8 cellular contexts compared by ENCODE assay signal in the genomic region with DNA sequence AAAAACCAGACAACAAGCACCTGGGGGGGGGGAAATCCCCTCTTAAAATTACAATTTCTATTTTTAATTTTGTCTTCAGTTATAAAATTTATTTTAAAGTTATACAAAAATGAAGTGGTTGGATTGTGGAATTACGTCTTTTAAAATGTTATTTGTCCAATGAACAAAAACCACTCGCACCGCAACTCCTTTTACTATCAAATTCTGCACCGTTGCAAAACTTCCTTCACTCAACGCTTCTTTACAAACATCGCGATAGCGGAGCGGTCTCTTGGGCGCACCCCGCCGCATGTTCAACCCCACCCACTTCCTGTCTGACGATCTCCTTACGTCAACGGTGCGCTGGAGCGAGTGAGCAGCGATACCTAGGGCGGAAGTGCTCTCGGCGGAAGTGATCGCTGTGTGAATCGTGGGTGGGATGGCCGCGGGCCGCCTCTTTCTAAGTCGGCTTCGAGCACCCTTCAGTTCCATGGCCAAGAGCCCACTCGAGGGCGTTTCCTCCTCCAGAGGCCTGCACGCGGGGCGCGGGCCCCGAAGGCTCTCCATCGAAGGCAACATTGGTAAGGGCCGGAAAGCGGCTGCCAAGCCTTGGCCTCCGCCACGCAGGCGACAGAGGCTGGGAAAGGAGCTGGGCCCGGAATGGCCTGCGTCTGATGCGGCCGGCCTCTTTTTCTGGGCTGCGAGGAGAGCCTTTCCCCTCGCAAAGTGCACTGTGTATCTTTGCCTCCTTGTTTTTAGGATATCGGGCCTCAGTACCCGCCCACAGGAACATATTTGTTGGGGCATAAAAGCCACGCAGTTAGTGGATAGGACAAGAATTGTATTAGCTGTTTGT. TPM values are rescaled to one million over a fixed set of nuclear protein-coding genes. Genes with fewer than 3 reads are reported as not detected.
DNase-seq lines count a peak whose midpoint lies in the region; ATAC-seq and TF ChIP-seq lines count a peak whose summit lies in the region.

DGUOK (plus strand) TSS at position 388 of the 835 bp plus-strand sequence; CDS start at position 419, 31 bp downstream.

- H3K79me2 ChIP-seq in SK-N-SH (ENCODE audit: insufficient read depth) = peaks cover 48% of the 10 kb centered on the region

- H3K4me3 ChIP-seq in SK-N-SH (ENCODE audit: low read depth in 2 of 2, low read length in 1 of 2) = peak within 1 kb of the TSS; percentile 76 to 87
- H3K4me3 ChIP-seq in gastroesophageal sphincter = peak within 1 kb of the TSS; percentile 69 to 81
- H3K4me3 ChIP-seq in neutrophil (ENCODE audit: low read depth in 1 of 2, low read length in 1 of 2) = peak within 1 kb of the TSS; percentile 70 to 79

- TF ChIP-seq EP300 in SK-N-SH (IDR thresholded peaks at IDR 0.05; ENCODE audit: borderline replicate concordance in 1 of 2, low read depth in 1 of 2, low read length in 1 of 2) (no peak; a peak in 1 of 4 replicates), gastroesophageal sphincter (IDR thresholded peaks at IDR 0.05) (no peak)

- H3K4me1 ChIP-seq in SK-N-SH (ENCODE audit: control insufficient read depth in 1 of 2, insufficient read depth in 2 of 2, low read depth in 1 of 2, low read length in 1 of 2) (peaks cover 14 to 17% of the 10 kb centered on the region in 2 experiments; a peak in 3 of 4 replicates), gastroesophageal sphincter (peaks cover 6 to 51% (median 11%) of the 10 kb centered on the region in 3 donors), neutrophil (ENCODE audit: control insufficient read depth in 1 of 2, insufficient read depth in 1 of 2, low read depth in 1 of 2, low read length in 1 of 2) (peaks cover 67 to 75% of the 10 kb centered on the region in 2 experiments)

- TF ChIP-seq CTCF in SK-N-SH (IDR thresholded peaks at IDR 0.05) (no peak), gastroesophageal sphincter (IDR thresholded peaks at IDR 0.05) (no peak), neutrophil (IDR thresholded peaks at IDR 0.05) (peak; percentile 36)

- H3K27ac ChIP-seq in SK-N-SH (ENCODE audit: low read depth in 2 of 2, low read length in 1 of 2) (peak within 1 kb of the TSS; percentile 88 to 94), gastroesophageal sphincter (peak within 1 kb of the TSS; percentile 90 to 98 (median 96)), neutrophil (peak within 1 kb of the TSS; percentile 95), substantia nigra (ENCODE audit: low read depth, low read length, poor library complexity, severe bottlenecking) (peak within 1 kb of the TSS; percentile 86)

- H3K36me3 ChIP-seq in SK-N-SH (replicated peaks in 1 of 2; ENCODE audit: control insufficient read depth in 1 of 2, insufficient read depth in 2 of 2, low read length in 1 of 2) (peaks cover 0 to 10% of the 10 kb centered on the region in 2 experiments), gastroesophageal sphincter (peaks cover 0 to 3% of the 10 kb centered on the region in 2 donors), neutrophil (peaks cover 4% of the 10 kb centered on the region)

- peak within 1 kb of the TSS; percentile 67 for H2AFZ ChIP-seq in SK-N-SH (ENCODE audit: low read depth)

- H3K9ac ChIP-seq in SK-N-SH = peak within 1 kb of the TSS; percentile 98

- WGBS in SK-N-SH (ENCODE audit: low lambda C conversion rate) = 2% methylated on average over 38 of the region's 50 CpGs
- WGBS in gastroesophageal sphincter (ENCODE audit: low coverage in 1 of 2), 2 donors = 1% methylated on average over 20 to 26 of the region's 50 CpGs

- H3F3A ChIP-seq in SK-N-SH (replicated peaks; ENCODE audit: insufficient read depth) = peaks cover 9% of the 10 kb centered on the region

- no peaks in the 10 kb centered on the region for H3K9me3 ChIP-seq in SK-N-SH
- H3K9me3 ChIP-seq in gastroesophageal sphincter = no peaks in the 10 kb centered on the region
- H3K9me3 ChIP-seq in neutrophil = no peaks in the 10 kb centered on the region

- H3K4me2 ChIP-seq in SK-N-SH = peak within 1 kb of the TSS; percentile 77

- POLR2A ChIA-PET in SK-N-SH (lab: Yijun Ruan, JAX) = interaction anchor here (0.6 to 1.8 kb wide), 7 partner anchors 10 to 252 kb away, joined by 3 to 7 read pairs (median 4); partner anchors contain the start of genes MOB1A and STAMBP

- CTCF ChIA-PET in SK-N-SH (lab: Yijun Ruan, JAX) = no interaction called here

- ATAC-seq in HG02571 (IDR thresholded peaks at IDR 0.05; ENCODE audit: unreplicated experiment) (peak; percentile 99), gastroesophageal sphincter (peak; percentile 100)

- H3K9me2 ChIP-seq in SK-N-SH = no peaks in the 10 kb centered on the region

- DNase-seq in GM04504 (ENCODE audit: low read depth) = peak; percentile 98
- DNase-seq in NCI-H1048 (lab: John Stamatoyannopoulos, UW) = peak; percentile 96
- peak; percentile 92 for DNase-seq in SK-N-SH
- DNase-seq in activated naive CD4-positive, alpha-beta T cell treated with anti-CD3 and anti-CD28 coated beads, Interleukin-2, amount 50 U/mL, for 16 hours = peak; percentile 95
- DNase-seq in substantia nigra (lab: John Stamatoyannopoulos, UW) = peak; percentile 46 to 97 (median 90)

- peak; percentile 89 to 90 for TF ChIP-seq POLR2A in gastroesophageal sphincter (IDR thresholded peaks at IDR 0.05)

- H3K27me3 ChIP-seq in SK-N-SH (ENCODE audit: insufficient read depth) (no peaks in the 10 kb centered on the region), gastroesophageal sphincter (no peaks in the 10 kb centered on the region), neutrophil (no peaks in the 10 kb centered on the region)

- H4K20me1 ChIP-seq in SK-N-SH (ENCODE audit: insufficient read depth) = peaks cover 33% of the 10 kb centered on the region

- no peak for TF ChIP-seq RAD21 in SK-N-SH (IDR thresholded peaks at IDR 0.05; ENCODE audit: low read length)

TF ChIP-seq in SK-N-SH, 30 proteins besides CTCF, POLR2A, EP300 and RAD21 (continues in another document):
- TF ChIP-seq CHD2 (IDR thresholded peaks at IDR 0.05; ENCODE audit: low read length, partially characterized antibody) (peak; percentile 100), RCOR1 (IDR thresholded peaks at IDR 0.05; ENCODE audit: low read length) (no peak), EZH2phosphoT487 (IDR thresholded peaks at IDR 0.05; ENCODE audit: borderline replicate concordance, low read depth) (no peak), MXI1 (IDR thresholded peaks at IDR 0.05; ENCODE audit: low read depth, low read length) (peak; percentile 60), TEAD4 (IDR thresholded peaks at IDR 0.05; ENCODE audit: borderline replicate concordance, insufficient read depth) (no peak), TCF12 (IDR thresholded peaks at IDR 0.05) (no peak; the same call in 1 of the 2 replicates), GABPA (IDR thresholded peaks at IDR 0.05; ENCODE audit: low read depth) (peak; percentile 92), RXRA (IDR thresholded peaks at IDR 0.05; ENCODE audit: borderline replicate concordance, low read depth) (no peak), MEF2A (IDR thresholded peaks at IDR 0.05; ENCODE audit: borderline replicate concordance, low read depth) (no peak), PBX3 (IDR thresholded peaks at IDR 0.05) (no peak), ELF1 (IDR thresholded peaks at IDR 0.05) (peak; percentile 92), FOXM1 (IDR thresholded peaks at IDR 0.05; ENCODE audit: low read depth) (no peak)
- TF ChIP-seq, protein P1, sequence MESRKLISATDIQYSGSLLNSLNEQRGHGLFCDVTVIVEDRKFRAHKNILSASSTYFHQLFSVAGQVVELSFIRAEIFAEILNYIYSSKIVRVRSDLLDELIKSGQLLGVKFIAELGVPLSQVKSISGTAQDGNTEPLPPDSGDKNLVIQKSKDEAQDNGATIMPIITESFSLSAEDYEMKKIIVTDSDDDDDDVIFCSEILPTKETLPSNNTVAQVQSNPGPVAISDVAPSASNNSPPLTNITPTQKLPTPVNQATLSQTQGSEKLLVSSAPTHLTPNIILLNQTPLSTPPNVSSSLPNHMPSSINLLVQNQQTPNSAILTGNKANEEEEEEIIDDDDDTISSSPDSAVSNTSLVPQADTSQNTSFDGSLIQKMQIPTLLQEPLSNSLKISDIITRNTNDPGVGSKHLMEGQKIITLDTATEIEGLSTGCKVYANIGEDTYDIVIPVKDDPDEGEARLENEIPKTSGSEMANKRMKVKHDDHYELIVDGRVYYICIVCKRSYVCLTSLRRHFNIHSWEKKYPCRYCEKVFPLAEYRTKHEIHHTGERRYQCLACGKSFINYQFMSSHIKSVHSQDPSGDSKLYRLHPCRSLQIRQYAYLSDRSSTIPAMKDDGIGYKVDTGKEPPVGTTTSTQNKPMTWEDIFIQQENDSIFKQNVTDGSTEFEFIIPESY (IDR thresholded peaks at IDR 0.05; ENCODE audit: borderline replicate concordance, low read depth) = peak; percentile 98

RNA-seq across cellular contexts. Expression of gene DGUOK, which starts in this region (rescaled TPM):
- 122 and 130 TPM in 2 replicates for polyA plus RNA-seq in SK-N-SH (2012; rRNA removed)
- polyA plus RNA-seq in SK-N-SH (2012; cell fraction: cytosol; rRNA removed) = 128 and 130 TPM in 2 replicates
- 56.8 and 62.7 TPM in 2 replicates for polyA plus RNA-seq in SK-N-SH (2012; cell fraction: nucleus; rRNA removed)
- total RNA-seq in gastroesophageal sphincter = 10 to 100 TPM; 32.6 to 61.3 (median 38.6) TPM

Comparison
In these comparisons a context has a peak if more than half of its experiments do, and no peak if none do; other contexts are left out.
1. Peak in every context shown above with its lines: DNase-seq, ATAC-seq, H3K4me3 ChIP-seq and H3K27ac ChIP-seq.